ENCODE assay signal across 18 cellular contexts in the genomic region with DNA sequence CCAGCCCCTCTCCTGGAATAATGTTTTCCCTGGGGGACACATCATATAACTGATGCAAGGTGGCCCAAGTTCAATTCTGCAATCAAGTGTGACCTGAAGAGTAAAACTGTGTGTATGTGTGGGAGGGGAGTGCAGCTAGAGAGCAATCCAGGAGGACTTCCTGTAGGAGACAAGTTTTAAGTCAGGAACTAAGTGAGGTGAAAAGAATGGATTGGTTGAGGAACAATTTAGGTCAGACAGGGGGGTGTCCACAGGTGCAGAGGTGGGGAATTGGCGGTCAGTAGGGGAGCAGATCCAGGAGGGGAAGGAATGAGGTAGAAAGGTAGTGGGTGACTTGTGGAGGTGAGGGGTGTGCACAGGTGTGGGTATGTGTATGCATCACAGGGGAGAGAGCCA.
"Had no signal": no experiment of that assay in that cellular context is flagged by ENCODE, and none has a peak within 500 bp of the region (broad histone marks: within the 10 kb centered on the region; RNA-seq: fewer than 3 reads in every experiment).

No MANE protein-coding gene starts in this region.

- H3K27ac ChIP-seq: dorsolateral prefrontal cortex, heart left ventricle, neutrophil, right atrium auricular region had no signal

- H3K4me3 ChIP-seq: dorsolateral prefrontal cortex, heart left ventricle, right atrium auricular region had no signal

- DNase-seq: cortex of kidney; dorsolateral prefrontal cortex; effector CD8-positive, alpha-beta T cell; hippocampal formation; kidney glomerular epithelial cell; mesendoderm; naive thymus-derived CD4-positive, alpha-beta T cell; nephron progenitor cell; small intestine; stimulated activated CD4-positive, alpha-beta T cell treated with anti-CD3 and anti-CD28 coated beads, Interleukin-12 subunit alpha, Interleukin-12 subunit beta, amount 100 ng/mL, for 4 hours; stimulated activated naive CD4-positive, alpha-beta T cell treated with Interleukin-2 at 50 U/mL for 16 hours; trophoblast cell had no signal

- H3K27ac Mint-ChIP-seq: nephron progenitor cell had no signal

- H3K36me3 ChIP-seq: heart left ventricle, neutrophil, right atrium auricular region had no signal

- H3K27me3 ChIP-seq: dorsolateral prefrontal cortex, right atrium auricular region had no signal

- ATAC-seq: esophagus mucosa; heart left ventricle; naive thymus-derived CD4-positive, alpha-beta T cell had no signal

- H3K9me3 Mint-ChIP-seq: naive thymus-derived CD4-positive, alpha-beta T cell; nephron progenitor cell had no signal

- FAIRE-seq: frontal cortex, small intestine, urothelium cell line had no signal

- H3K4me3 Mint-ChIP-seq: naive thymus-derived CD4-positive, alpha-beta T cell; nephron progenitor cell had no signal

- H3K9me3 ChIP-seq: heart left ventricle, neutrophil, right atrium auricular region had no signal
